In the genomic region with DNA sequence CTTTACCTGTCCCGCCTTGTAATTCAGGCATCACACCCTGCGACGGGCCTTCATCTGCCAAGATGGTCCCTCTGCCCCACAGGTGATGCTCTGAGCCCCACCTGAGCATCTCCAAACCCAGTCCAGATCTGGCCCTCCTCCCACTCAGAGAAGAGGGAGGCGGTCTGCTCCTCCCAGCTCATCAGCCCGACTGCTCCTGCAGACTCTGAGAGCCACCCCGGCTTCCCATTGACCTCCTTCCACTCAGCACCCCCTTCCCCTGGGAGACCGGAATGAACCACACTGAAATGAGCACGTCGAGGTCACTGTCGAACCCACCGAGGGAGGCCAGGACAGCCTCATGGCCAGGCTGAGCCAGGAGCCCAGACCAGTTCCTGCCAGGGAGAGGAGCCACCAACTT, we compare ENCODE assay signal across 9 cellular contexts. TPM values are rescaled to one million over a fixed set of nuclear protein-coding genes. Genes with fewer than 3 reads are reported as not detected.
"Had no signal": no experiment of that assay in that cellular context is flagged by ENCODE, and none has a peak within 500 bp of the region (broad histone marks: within the 10 kb centered on the region; RNA-seq: fewer than 3 reads in every experiment).

No MANE protein-coding gene starts in this region.

- H3K4me3 ChIP-seq: GM23338 had no signal

- H3K36me3 Mint-ChIP-seq: IgD-negative memory B cell had no signal

- H3K9me3 Mint-ChIP-seq: GM23338, H9, IgD-negative memory B cell had no signal

- DNase-seq: H9, HCEC 1CT, KG1 had no signal

- ATAC-seq: GM23338, HepG2 had no signal

- H3K27ac ChIP-seq: HL-60 had no signal

- H2AFZ ChIP-seq: GM23338 had no signal

- H3K4me2 ChIP-seq: GM23338 had no signal

- H3K27ac Mint-ChIP-seq: GM23338, H9, IgD-negative memory B cell had no signal

- H3K4me3 Mint-ChIP-seq: GM23338, H9, IgD-negative memory B cell had no signal

RNA-seq across cellular contexts. Expression of a gene that starts 12.8 kb away (rescaled TPM):
- total RNA-seq: H1, HepG2, HT1080 had no signal

RNA-seq across cellular contexts. Expression of a gene that starts 53.2 kb away (rescaled TPM):
- total RNA-seq: GM23338, H1, H9, HepG2, HT1080 had no signal
